Comparison of ENCODE assay signal across 11 cellular contexts in genomic region chr18:477565-477964, GRCh38. TPM values are rescaled to one million over a fixed set of nuclear protein-coding genes. Genes with fewer than 3 reads are reported as not detected.
DNase-seq lines count a peak whose midpoint lies in the region; ATAC-seq and TF ChIP-seq lines count a peak whose summit lies in the region.
"Had no signal": no experiment of that assay in that cellular context is flagged by ENCODE, and none has a peak within 500 bp of the region (broad histone marks: within the 10 kb centered on the region; RNA-seq: fewer than 3 reads in every experiment).

No MANE protein-coding gene starts in this region.

- no peaks in the 10 kb centered on the region for H3K27me3 ChIP-seq in Panc1 (ENCODE audit: control insufficient read depth, insufficient read depth, low read length)
- peaks cover 0 to 7% (median 0%) of the 10 kb centered on the region in 3 donors for H3K27me3 ChIP-seq in psoas muscle (ENCODE audit: insufficient read depth in 3 of 3, low read length in 2 of 3)
- H3K27me3 ChIP-seq in vagina, result no peaks in the 10 kb centered on the region
- H3K27me3 ChIP-seq: heart left ventricle, ovary had no signal

- H3K4me1 ChIP-seq in Panc1 (ENCODE audit: control insufficient read depth, insufficient read depth, low read length) (peaks cover 7% of the 10 kb centered on the region), psoas muscle (no peaks in the 10 kb centered on the region), vagina (no peaks in the 10 kb centered on the region)

- TF ChIP-seq CTCF in Panc1 (IDR thresholded peaks at IDR 0.05) (peak; percentile 61), fibroblast of mammary gland (conservative IDR thresholded peaks at IDR 0.05; ENCODE audit: control insufficient read depth, insufficient read depth, low read depth, low read length) (peak; percentile 6), psoas muscle (IDR thresholded peaks at IDR 0.05) (no peak), vagina (IDR thresholded peaks at IDR 0.05) (no peak)

- no peaks in the 10 kb centered on the region for H3K4me1 Mint-ChIP-seq in stimulated activated naive CD8-positive, alpha-beta T cell treated with anti-CD3 and anti-CD28 coated beads, Interleukin-15, amount 100 ng/mL, for 72 hours

- no peak overlapping the region for H3K27ac Mint-ChIP-seq in stimulated activated naive CD8-positive, alpha-beta T cell treated with anti-CD3 and anti-CD28 coated beads, Interleukin-15, amount 100 ng/mL, for 72 hours
- H3K27ac Mint-ChIP-seq: activated T-helper 2 cell treated with anti-CD3 and anti-CD28 coated beads, Interferon-gamma antibody, Interleukin-2, Interleukin-4, amounts not matched to agents 10 μg/mL and 5 μg/mL and 100 μg/mL, durations not matched to agents 14 hours and 24 hours and 36 hours had no signal

- POLR2A ChIA-PET in Panc1 (lab: Charles Lee), result no interaction called here

- H3K4me3 ChIP-seq in Panc1 (ENCODE audit: low read depth in 2 of 2, low read length in 2 of 2) (no peak overlapping the region), fibroblast of mammary gland (ENCODE audit: control insufficient read depth, low read depth, low read length) (no peak overlapping the region), psoas muscle (no peak overlapping the region), vagina (no peak overlapping the region)
- H3K4me3 ChIP-seq: heart left ventricle, ovary had no signal

- no TSS peak for BruUV-seq in Panc1 (replicated peaks; lab: Mats Ljungman, UMichigan)

- no peaks in the 10 kb centered on the region for H3K9me3 Mint-ChIP-seq in stimulated activated naive CD8-positive, alpha-beta T cell treated with anti-CD3 and anti-CD28 coated beads, Interleukin-15, amount 100 ng/mL, for 72 hours
- H3K9me3 Mint-ChIP-seq: activated T-helper 2 cell treated with anti-CD3 and anti-CD28 coated beads, Interferon-gamma antibody, Interleukin-2, Interleukin-4, amounts not matched to agents 10 μg/mL and 5 μg/mL and 100 μg/mL, durations not matched to agents 14 hours and 24 hours and 36 hours had no signal

- H3K4me3 Mint-ChIP-seq in stimulated activated naive CD8-positive, alpha-beta T cell treated with anti-CD3 and anti-CD28 coated beads, Interleukin-15, amount 100 ng/mL, for 72 hours, result no peak overlapping the region

- TF ChIP-seq POLR2A in vagina (IDR thresholded peaks at IDR 0.05), result no peak

- H3K36me3 ChIP-seq in Panc1 (ENCODE audit: control insufficient read depth, insufficient read depth, low read length) (no peaks in the 10 kb centered on the region), psoas muscle (ENCODE audit: insufficient read depth in 1 of 2, low read depth in 1 of 2) (no peaks in the 10 kb centered on the region), vagina (no peaks in the 10 kb centered on the region)
- H3K36me3 ChIP-seq: heart left ventricle, ovary had no signal

- no peaks in the 10 kb centered on the region for H3K9me3 ChIP-seq in Panc1 (ENCODE audit: control insufficient read depth, insufficient read depth, low read depth, low read length)
- no peaks in the 10 kb centered on the region for H3K9me3 ChIP-seq in psoas muscle
- no peaks in the 10 kb centered on the region for H3K9me3 ChIP-seq in vagina
- H3K9me3 ChIP-seq: heart left ventricle, ovary had no signal

- in situ Hi-C loops in Panc1 (cut with HindIII; ENCODE audit: low pct_unique_long_range_greater_than_20kb, low sequenced_read_pairs), result no loop called here

- CTCF ChIA-PET in Panc1 (lab: Charles Lee), result no interaction called here

- DNase-seq in stimulated activated naive CD8-positive, alpha-beta T cell treated with anti-CD3 and anti-CD28 coated beads, Interleukin-15, amount 100 ng/mL, for 72 hours, result no peak
- no peak for DNase-seq in stimulated activated naive CD8-positive, alpha-beta T cell treated with anti-CD3 and anti-CD28 coated beads, Interleukin-15, Interleukin-2, amounts not matched to agents 100 U/mL and 50 U/mL, for 24 hours
- no peak for DNase-seq in Panc1 (ENCODE audit: low read depth, low spot score)
- no peak for DNase-seq in fibroblast of mammary gland (ENCODE audit: low read depth)
- no peak for DNase-seq in psoas muscle
- DNase-seq in vagina (ENCODE audit: extremely low spot score in 2 of 2), result no peak
- DNase-seq in ecto neural progenitor cell (ENCODE audit: low spot score), result no peak
- DNase-seq: heart left ventricle, ovary had no signal

- H3K27me3 Mint-ChIP-seq in stimulated activated naive CD8-positive, alpha-beta T cell treated with anti-CD3 and anti-CD28 coated beads, Interleukin-15, amount 100 ng/mL, for 72 hours, result peaks cover 20% of the 10 kb centered on the region

- WGBS in psoas muscle, 3 donors, result 46 to 89% (median 74%) methylated on average over 2 of the region's 2 CpGs

- peak; percentile 67 for ATAC-seq in stimulated activated naive CD8-positive, alpha-beta T cell treated with anti-CD3 and anti-CD28 coated beads, Interleukin-15, amount 100 ng/mL, for 72 hours
- ATAC-seq in stimulated activated naive CD8-positive, alpha-beta T cell treated with anti-CD3 and anti-CD28 coated beads, Interleukin-15, Interleukin-2, amounts not matched to agents 100 U/mL and 50 U/mL, for 24 hours, result no peak
- ATAC-seq in Panc1 (0 out of 2 replicates have a peak, but pooled peaks have one; percentile 47), psoas muscle (no peak), GM21619 (IDR thresholded peaks at IDR 0.05; ENCODE audit: unreplicated experiment) (no peak)
- ATAC-seq: heart left ventricle had no signal

- H3K27ac ChIP-seq in Panc1 (ENCODE audit: low read length) (no peak overlapping the region), psoas muscle (no peak overlapping the region), vagina (no peak overlapping the region)
- H3K27ac ChIP-seq: ovary had no signal

- intact Hi-C loops in Panc1 (cut with micrococcal nuclease; ENCODE audit: unreplicated experiment) (no loop called here), psoas muscle (cut with DNase I) (no loop called here), vagina (cut with DNase I) (no loop called here)

RNA-seq across cellular contexts. Expression of gene COLEC12, which starts 22.9 kb away (rescaled TPM):
- total RNA-seq in Panc1 (2021; ENCODE audit: unreplicated experiment) (0.03 TPM), psoas muscle (1 to 10 TPM; 3.4 to 6.4 (median 4.2) TPM), vagina (18.9 TPM)
- not detected for polyA plus RNA-seq in Panc1 (2012; ENCODE audit: insufficient read length)
- polyA plus RNA-seq in psoas muscle, result 1 to 10 TPM in 2 of 3 donors, under 1 TPM in 1; 0.80 to 1.9 (median 1.2) TPM
- total RNA-seq: activated T-helper 2 cell treated with anti-CD3 and anti-CD28 coated beads, Interferon-gamma antibody, Interleukin-2, Interleukin-4, amounts not matched to agents 10 μg/mL and 5 μg/mL and 100 μg/mL, durations not matched to agents 14 hours and 24 hours and 36 hours had no signal

Comparison
In these comparisons a context has a peak if more than half of its experiments do, and no peak if none do; other contexts are left out.
1. ATAC-seq: peak in stimulated activated naive CD8-positive, alpha-beta T cell treated with anti-CD3 and anti-CD28 coated beads, Interleukin-15, amount 100 ng/mL, for 72 hours (single experiment) and Panc1 (single experiment); none in stimulated activated naive CD8-positive, alpha-beta T cell treated with anti-CD3 and anti-CD28 coated beads, Interleukin-15, Interleukin-2, amounts not matched to agents 100 U/mL and 50 U/mL, for 24 hours (single experiment), psoas muscle (0 of 4) and GM21619 (single experiment).
2. CTCF ChIP-seq: peak in Panc1 (single experiment) and fibroblast of mammary gland (single experiment); none in psoas muscle (single experiment) and vagina (0 of 3).